In genomic region chr19:638901-639250, GRCh38 we compare ENCODE assay signal across 1 cellular context.
A peak's percentile ranks its signal among the peaks of the same experiment; 100 is the strongest.
TF ChIP-seq lines count a peak whose summit lies in the region.

No MANE protein-coding gene starts in this region.

TF ChIP-seq in HepG2, 621 proteins besides CTCF, POLR2A, EP300 and RAD21:
- peak; percentile 47 for TF ChIP-seq AGO2 (optimal IDR thresholded peaks at IDR 0.05; ENCODE audit: low read depth, low read length)
- TF ChIP-seq RELA (CRISPR knock-in tag; IDR thresholded peaks at IDR 0.05): no peak
